ENCODE assay signal across 22 cellular contexts in the genomic region with DNA sequence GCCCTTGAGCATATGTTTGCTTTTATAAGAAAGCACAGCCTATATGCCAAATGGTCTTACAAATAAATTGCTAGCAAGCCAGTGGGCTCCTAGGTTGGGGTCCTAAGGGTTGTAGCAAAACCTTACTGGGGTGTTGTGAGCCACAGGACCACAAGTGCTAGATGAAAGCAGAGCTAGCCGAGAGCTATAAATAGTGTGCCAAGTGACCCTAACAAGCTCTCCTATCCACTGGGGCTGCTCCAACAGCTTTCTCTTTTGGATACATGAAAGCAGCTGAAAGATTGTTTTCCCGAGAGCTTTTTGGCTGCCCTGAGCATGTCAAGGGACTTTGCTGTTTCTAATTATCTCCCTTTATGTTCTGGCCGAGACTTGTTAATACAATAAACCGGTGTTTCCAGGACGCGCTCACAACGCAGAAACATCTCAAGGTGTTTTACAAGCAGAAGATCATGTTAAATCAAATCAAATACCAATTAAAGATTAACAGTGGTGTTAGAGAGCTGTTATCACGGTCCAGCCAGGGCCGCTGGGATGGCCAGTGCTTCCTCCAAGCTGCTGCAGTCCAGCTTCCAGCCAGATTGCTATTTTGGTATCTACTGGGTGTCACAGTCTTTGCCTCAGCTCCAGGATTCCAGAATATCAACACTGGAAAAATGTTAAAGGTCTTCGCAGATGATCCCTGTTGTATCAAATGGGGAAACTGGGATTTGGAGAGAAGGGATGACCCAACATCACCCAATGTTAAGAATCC.
"Had no signal": no experiment of that assay in that cellular context is flagged by ENCODE, and none has a peak within 500 bp of the region (broad histone marks: within the 10 kb centered on the region; RNA-seq: fewer than 3 reads in every experiment).

No MANE protein-coding gene starts in this region.

- H2AFZ ChIP-seq: hepatocyte had no signal

- DNase-seq: dorsolateral prefrontal cortex; effector CD4-positive, alpha-beta T cell; gastrocnemius medialis; heart left ventricle; kidney; left lung; mucosa of descending colon; naive thymus-derived CD8-positive, alpha-beta T cell; nephron progenitor cell; nucleus accumbens; right lobe of liver; stimulated activated CD4-positive, alpha-beta T cell treated with anti-CD3 and anti-CD28 coated beads, Interleukin-2, amount 100 ng/mL, for 24 hours; stimulated activated CD4-positive, alpha-beta T cell treated with anti-CD3 and anti-CD28 coated beads, Interleukin-4, amount 100 ng/mL, for 24 hours; stimulated activated naive CD4-positive, alpha-beta T cell treated with Interleukin-2 at 50 U/mL for 16 hours; stomach; thyroid gland; trophoblast cell had no signal

- ATAC-seq: gastrocnemius medialis; left lung; mucosa of descending colon; naive thymus-derived CD8-positive, alpha-beta T cell; right lobe of liver; stimulated activated effector memory CD8-positive, alpha-beta T cell treated with anti-CD3 and anti-CD28 coated beads, Interleukin-12 subunit alpha, Interleukin-12 subunit beta, amount 100 ng/mL, for 72 hours had no signal

- H3K4me2 ChIP-seq: hepatocyte had no signal

- H3K4me3 ChIP-seq: dorsolateral prefrontal cortex, heart left ventricle, hepatocyte, left lung, lung, mucosa of descending colon, prostate gland, right lobe of liver, stomach, thyroid gland, vagina had no signal

- H3K27ac ChIP-seq: dorsolateral prefrontal cortex, gastrocnemius medialis, heart left ventricle, hepatocyte, left lung, prostate gland, right lobe of liver, stomach, thyroid gland, vagina had no signal

- H3K27me3 ChIP-seq: dorsolateral prefrontal cortex, gastrocnemius medialis, heart left ventricle, hepatocyte, left lung, right lobe of liver, stomach, thyroid gland, vagina had no signal

- H3K9me3 ChIP-seq: gastrocnemius medialis, heart left ventricle, mucosa of descending colon, prostate gland, right lobe of liver, stomach, thyroid gland, vagina had no signal

- H3K4me1 ChIP-seq: gastrocnemius medialis, left lung, prostate gland, right lobe of liver, stomach, thyroid gland had no signal

- H3K79me2 ChIP-seq: hepatocyte had no signal

- H3K36me3 ChIP-seq: gastrocnemius medialis, heart left ventricle, left lung, prostate gland, right lobe of liver, stomach, thyroid gland, vagina had no signal
